8 cellular contexts compared by ENCODE assay signal in the genomic region with DNA sequence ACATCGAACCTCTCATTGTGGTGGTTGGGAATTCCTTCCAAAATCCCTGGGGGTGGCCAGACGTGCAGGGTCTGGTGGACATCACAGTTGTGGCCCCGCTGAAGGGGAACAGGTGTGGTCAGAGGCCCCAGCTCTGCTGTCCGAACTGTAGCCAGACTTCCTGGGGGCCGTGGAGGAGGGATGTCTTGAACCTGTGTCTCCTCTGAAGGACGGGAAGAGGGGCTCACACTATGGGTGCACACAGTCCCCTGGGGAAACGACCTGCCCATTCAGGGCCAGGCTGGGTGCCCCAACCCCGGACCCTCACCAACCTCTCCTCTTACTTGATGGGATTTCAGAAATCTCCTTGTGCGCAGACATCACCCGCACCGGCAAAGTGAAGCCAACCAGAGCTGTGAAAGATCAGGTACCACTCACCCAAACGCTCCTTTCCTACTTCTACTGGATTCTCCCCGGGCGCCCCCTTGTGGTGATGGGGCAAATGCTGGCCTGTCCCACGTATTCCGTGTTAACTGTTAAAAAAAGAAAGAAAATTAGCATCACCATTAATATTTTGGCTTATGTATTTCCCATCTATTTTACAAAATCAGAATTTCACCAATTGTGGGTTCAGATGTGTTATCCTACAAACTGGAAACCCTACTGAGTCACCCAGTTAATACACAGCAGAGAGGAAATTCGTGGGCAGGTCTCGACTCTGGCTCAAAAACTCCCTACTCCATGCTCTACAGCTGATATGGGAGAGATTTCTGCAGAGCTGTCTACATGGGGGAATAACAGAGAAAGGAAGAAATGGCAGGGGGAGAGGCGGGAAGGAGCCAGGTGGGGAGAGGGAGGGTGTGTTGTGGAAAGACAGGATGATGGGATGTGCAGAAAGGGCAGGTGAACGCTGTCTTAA. TPM values are rescaled to one million over a fixed set of nuclear protein-coding genes. Genes with fewer than 3 reads are reported as not detected.
A peak's percentile ranks its signal among the peaks of the same experiment; 100 is the strongest.
DNase-seq lines count a peak whose midpoint lies in the region; ATAC-seq and TF ChIP-seq lines count a peak whose summit lies in the region.

No MANE protein-coding gene starts in this region.

- DNase-seq in SHP77 (lab: John Stamatoyannopoulos, UW) (peak; percentile 37 to 63), SHP77 treated with DMSO at 0.1 percent for 48 hours (lab: John Stamatoyannopoulos, UW) (no peak), NCI-H2107 treated with DMSO at 0.1 percent for 48 hours (lab: John Stamatoyannopoulos, UW; ENCODE audit: unreplicated experiment) (peak; percentile 31), choroid plexus epithelial cell (ENCODE audit: low read depth) (peak; percentile 66), lower leg skin (ENCODE audit: low spot score in 2 of 2) (peak; percentile 46 to 88)
- peak; percentile 53 to 64 for DNase-seq in activated CD4-positive, alpha-beta T cell treated with anti-CD3 and anti-CD28 coated beads for 24 hours (ENCODE audit: low read depth in 2 of 2)
- DNase-seq in stimulated activated CD4-positive, alpha-beta T cell treated with anti-CD3 and anti-CD28 coated beads, TNF-alpha, amount 100 ng/mL, for 4 hours (ENCODE audit: low read depth in 3 of 3): peak; percentile 9 to 47 (median 28)

- intact Hi-C loops in lower leg skin (cut with DNase I; ENCODE audit: low total_unique reads): loop anchor here (10.0 kb wide), 1 partner anchor 211 kb away; no protein-coding TSS in a partner anchor

- 23 to 26% methylated on average over 19 to 20 of the region's 20 CpGs for WGBS in lower leg skin, 2 donors

- no peak for ATAC-seq in HG03571 (IDR thresholded peaks at IDR 0.05; ENCODE audit: unreplicated experiment)

- TF ChIP-seq CTCF in choroid plexus epithelial cell (conservative IDR thresholded peaks at IDR 0.05; ENCODE audit: low read depth, low read length): peak; percentile 90
- no peak for TF ChIP-seq CTCF in lower leg skin (IDR thresholded peaks at IDR 0.05)

- no peak for TF ChIP-seq POLR2A in lower leg skin (IDR thresholded peaks at IDR 0.05)

- H3K4me3 ChIP-seq in choroid plexus epithelial cell (ENCODE audit: low read depth, low read length) (no peak overlapping the region), lower leg skin (ENCODE audit: low read depth, poor library complexity, severe bottlenecking) (no peak overlapping the region)

RNA-seq across cellular contexts. Expression of a gene that starts 28.1 kb away (rescaled TPM):
- under 1 TPM in 1 of 4 donors, not detected in 3; 0.51 TPM for total RNA-seq in lower leg skin

RNA-seq across cellular contexts. Expression of a gene that starts 35.9 kb away (rescaled TPM):
- not detected for total RNA-seq in lower leg skin
